In the genomic region with DNA sequence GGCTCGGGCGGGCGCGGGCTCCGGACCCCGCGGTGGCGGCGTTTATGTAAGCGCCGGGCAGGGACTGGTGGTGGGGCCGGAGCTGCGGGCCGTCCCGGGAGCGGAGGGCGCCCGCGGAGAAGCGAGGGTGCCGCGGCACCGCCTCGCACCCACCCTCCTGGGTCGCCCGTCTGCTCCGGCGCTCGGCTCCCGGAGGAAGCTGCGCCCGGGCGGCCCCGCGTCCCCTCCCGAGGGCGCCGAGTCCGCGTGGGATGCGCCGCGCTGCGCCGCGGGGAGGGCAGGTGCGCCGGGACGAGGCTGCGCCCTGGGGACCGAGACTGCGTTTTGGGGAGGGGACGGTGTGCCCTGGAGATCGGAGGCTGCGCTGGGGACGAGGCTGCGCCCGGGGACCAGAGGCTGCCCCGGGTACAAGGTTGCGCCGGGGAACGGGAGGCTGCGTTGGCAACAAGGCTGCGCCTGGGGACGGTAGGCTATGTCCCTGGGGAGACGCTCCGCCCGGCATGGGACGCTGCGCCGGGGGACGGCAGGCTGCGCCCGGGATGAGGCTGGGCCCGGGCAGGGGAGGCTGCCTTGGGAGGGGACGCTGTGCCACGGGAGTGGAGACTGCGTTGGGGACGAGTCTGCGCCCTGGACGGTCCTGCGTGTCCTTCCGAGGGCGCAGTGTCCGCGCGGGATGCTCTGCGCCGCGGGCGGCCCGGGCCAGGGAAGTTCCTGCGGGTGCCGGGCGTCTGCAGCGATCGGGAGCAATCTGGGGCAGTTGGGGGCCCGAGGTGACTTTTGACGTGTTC, we compare ENCODE assay signal across 8 cellular contexts. TPM values are rescaled to one million over a fixed set of nuclear protein-coding genes. Genes with fewer than 3 reads are reported as not detected.
DNase-seq lines count a peak whose midpoint lies in the region; ATAC-seq and TF ChIP-seq lines count a peak whose summit lies in the region.

No MANE protein-coding gene starts in this region.

- intact Hi-C loops in activated T-helper 1 cell treated with anti-CD3 and anti-CD28 coated beads, Interleukin-12 subunit alpha, Interleukin-12 subunit beta, Interleukin-2, Interleukin-4 antibody, amounts not matched to agents 30 ng/mL and 10 ng/mL and 1 ng/mL, durations not matched to agents 14 hours and 24 hours and 36 hours (cut with micrococcal nuclease) = loop anchor here (5.0 to 10.0 kb wide), 2 partner anchors 148 to 270 kb away; a partner anchor contains a TSS
- intact Hi-C loops in head of caudate nucleus (cut with DNase I) (no loop called here), ovary (cut with DNase I) (loop anchor here in 2 of 4 donors (5.0 to 10.0 kb wide), 3 partner anchors 50 to 113 kb away; no protein-coding TSS in a partner anchor)

- H3K27ac Mint-ChIP-seq in activated T-helper 1 cell treated with anti-CD3 and anti-CD28 coated beads, Interleukin-12 subunit alpha, Interleukin-12 subunit beta, Interleukin-2, Interleukin-4 antibody, amounts not matched to agents 30 ng/mL and 10 ng/mL and 1 ng/mL, durations not matched to agents 14 hours and 24 hours and 36 hours = peak overlapping the region; percentile 65

- H3K9me3 ChIP-seq in MG63 = no peaks in the 10 kb centered on the region
- H3K9me3 ChIP-seq in ovary = no peaks in the 10 kb centered on the region

- TF ChIP-seq POLR2A in ovary (IDR thresholded peaks at IDR 0.05) = no peak

- H3K36me3 ChIP-seq in MG63 (no peaks in the 10 kb centered on the region), ovary (no peaks in the 10 kb centered on the region)

- no peaks in the 10 kb centered on the region for H3K27me3 Mint-ChIP-seq in activated T-helper 1 cell treated with anti-CD3 and anti-CD28 coated beads, Interleukin-12 subunit alpha, Interleukin-12 subunit beta, Interleukin-2, Interleukin-4 antibody, amounts not matched to agents 30 ng/mL and 10 ng/mL and 1 ng/mL, durations not matched to agents 14 hours and 24 hours and 36 hours (ENCODE audit: insufficient read depth)

- H3K4me1 Mint-ChIP-seq in activated T-helper 1 cell treated with anti-CD3 and anti-CD28 coated beads, Interleukin-12 subunit alpha, Interleukin-12 subunit beta, Interleukin-2, Interleukin-4 antibody, amounts not matched to agents 30 ng/mL and 10 ng/mL and 1 ng/mL, durations not matched to agents 14 hours and 24 hours and 36 hours (ENCODE audit: low read depth) = peaks cover 49% of the 10 kb centered on the region

- TF ChIP-seq CTCF in 22Rv1 (IDR thresholded peaks at IDR 0.05) = no peak
- TF ChIP-seq CTCF in ovary (IDR thresholded peaks at IDR 0.05) = no peak

- H3K9me3 Mint-ChIP-seq in activated T-helper 1 cell treated with anti-CD3 and anti-CD28 coated beads, Interleukin-12 subunit alpha, Interleukin-12 subunit beta, Interleukin-2, Interleukin-4 antibody, amounts not matched to agents 30 ng/mL and 10 ng/mL and 1 ng/mL, durations not matched to agents 14 hours and 24 hours and 36 hours = no peaks in the 10 kb centered on the region

- H3K4me3 Mint-ChIP-seq in activated T-helper 1 cell treated with anti-CD3 and anti-CD28 coated beads, Interleukin-12 subunit alpha, Interleukin-12 subunit beta, Interleukin-2, Interleukin-4 antibody, amounts not matched to agents 30 ng/mL and 10 ng/mL and 1 ng/mL, durations not matched to agents 14 hours and 24 hours and 36 hours = peak overlapping the region; percentile 85

- H3K36me3 Mint-ChIP-seq in activated T-helper 1 cell treated with anti-CD3 and anti-CD28 coated beads, Interleukin-12 subunit alpha, Interleukin-12 subunit beta, Interleukin-2, Interleukin-4 antibody, amounts not matched to agents 30 ng/mL and 10 ng/mL and 1 ng/mL, durations not matched to agents 14 hours and 24 hours and 36 hours (ENCODE audit: low read depth) = peaks cover 1% of the 10 kb centered on the region

- no peak for TF ChIP-seq EP300 in ovary (IDR thresholded peaks at IDR 0.05)

- DNase-seq in MG63 (no peak), head of caudate nucleus (peak in 33 of 42 donors; percentile 3 to 69 (median 40)), ovary (peak in 3 of 5 donors; percentile 35 to 51 (median 41)), AG08395 (ENCODE audit: low spot score) (no peak)
- DNase-seq in activated T-helper 1 cell treated with anti-CD3 and anti-CD28 coated beads, Interleukin-12 subunit alpha, Interleukin-12 subunit beta, Interleukin-2, Interleukin-4 antibody, amounts not matched to agents 30 ng/mL and 10 ng/mL and 1 ng/mL, durations not matched to agents 14 hours and 24 hours and 36 hours (ENCODE audit: low spot score) = no peak

- ATAC-seq in GM19025 (IDR thresholded peaks at IDR 0.05; ENCODE audit: low read depth, unreplicated experiment) = peak; percentile 25
- ATAC-seq in HG03196 (IDR thresholded peaks at IDR 0.05; ENCODE audit: unreplicated experiment) = no peak

- WGBS in ovary, 3 donors = 0 to 4% (median 1%) methylated on average over 13 to 99 of the region's 99 CpGs

- H3K27ac ChIP-seq in 22Rv1 (peak overlapping the region; percentile 95), ovary (no peak overlapping the region)

- H3K27me3 ChIP-seq in MG63 = peaks cover 13% of the 10 kb centered on the region
- H3K27me3 ChIP-seq in ovary = no peaks in the 10 kb centered on the region

- H3K4me3 ChIP-seq in MG63 (peak overlapping the region; percentile 50), ovary (peak overlapping the region; percentile 64)

- H3K4me1 ChIP-seq in ovary (ENCODE audit: insufficient read depth) = peaks cover 3% of the 10 kb centered on the region

RNA-seq across cellular contexts. Expression of a gene that starts 0.6 kb away (rescaled TPM):
- total RNA-seq in MG63 (2014; rRNA removed; shearing (Covaris generic); ENCODE audit: low replicate concordance) = 2.9 and 15.3 TPM in 2 replicates
- 24.8 and 25.9 TPM in 2 replicates for total RNA-seq in activated T-helper 1 cell treated with anti-CD3 and anti-CD28 coated beads, Interleukin-12 subunit alpha, Interleukin-12 subunit beta, Interleukin-2, Interleukin-4 antibody, amounts not matched to agents 30 ng/mL and 10 ng/mL and 1 ng/mL, durations not matched to agents 14 hours and 24 hours and 36 hours
- 10 to 100 TPM in 5 of 7 donors, 1 to 10 TPM in 2; 6.4 to 23.7 (median 16.3) TPM for total RNA-seq in ovary
- 10 to 100 TPM in 1 of 2 donors, 1 to 10 TPM in 1; 6.0 to 22.3 TPM for polyA plus RNA-seq in ovary

Comparison
In these comparisons a context has a peak if more than half of its experiments do, and no peak if none do; other contexts are left out.
1. DNase-seq: peak in head of caudate nucleus (33 of 42) and ovary (3 of 5); none in MG63 (single experiment), activated T-helper 1 cell treated with anti-CD3 and anti-CD28 coated beads, Interleukin-12 subunit alpha, Interleukin-12 subunit beta, Interleukin-2, Interleukin-4 antibody, amounts not matched to agents 30 ng/mL and 10 ng/mL and 1 ng/mL, durations not matched to agents 14 hours and 24 hours and 36 hours (single experiment) and AG08395 (single experiment).